Comparison of ENCODE assay signal across 8 cellular contexts in genomic region chr5:10607666-10608442, GRCh38. TPM values are rescaled to one million over a fixed set of nuclear protein-coding genes. Genes with fewer than 3 reads are reported as not detected.
A peak's percentile ranks its signal among the peaks of the same experiment; 100 is the strongest.
DNase-seq lines count a peak whose midpoint lies in the region; ATAC-seq, FAIRE-seq and TF ChIP-seq lines count a peak whose summit lies in the region.

No MANE protein-coding gene starts in this region.

- peak overlapping the region; percentile 70 for H3K27ac Mint-ChIP-seq in mesothelial cell of epicardium

- H3K4me1 ChIP-seq in K562 (replicated peaks in 1 of 2; ENCODE audit: control insufficient read depth in 2 of 2, insufficient read depth in 2 of 2, low read length in 2 of 2) (peaks cover 27 to 28% of the 10 kb centered on the region in 2 experiments), PC-3 (ENCODE audit: insufficient read depth, low read length) (no peaks in the 10 kb centered on the region)

- H3K27me3 ChIP-seq in K562 (ENCODE audit: control insufficient read depth in 2 of 2, insufficient read depth in 2 of 2, low read length in 2 of 2), result no peaks in the 10 kb centered on the region
- no peaks in the 10 kb centered on the region for H3K27me3 ChIP-seq in PC-3 (ENCODE audit: low read length)

- intact Hi-C loops in K562 (cut with micrococcal nuclease) (loop anchor here (2.0 to 10.0 kb wide), 3 partner anchors 19 to 303 kb away; partner anchors contain the start of gene CMBL), PC-3 (cut with micrococcal nuclease) (no loop called here)

- no peak for TF ChIP-seq POLR2A in K562 (conservative IDR thresholded peaks at IDR 0.05)

- H3K9me2 ChIP-seq in PC-3 (replicated peaks; ENCODE audit: low read length), result no peaks in the 10 kb centered on the region

- no peaks in the 10 kb centered on the region for H4K20me1 ChIP-seq in K562 (replicated peaks; ENCODE audit: control insufficient read depth, insufficient read depth, low read length)
- no peaks in the 10 kb centered on the region for H4K20me1 ChIP-seq in PC-3 (ENCODE audit: low read length)

- H3K27ac ChIP-seq in K562 (ENCODE audit: extremely low read depth, low read depth, low read length) (peak overlapping the region; percentile 24), PC-3 (ENCODE audit: low read length) (no peak overlapping the region)

- H3K4me3 Mint-ChIP-seq in mesothelial cell of epicardium, result no peak overlapping the region

- H3K4me2 ChIP-seq in K562 (ENCODE audit: insufficient read depth, low read length) (peak overlapping the region; percentile 63), PC-3 (ENCODE audit: low read length) (no peak overlapping the region)

- ATAC-seq in GM21576 (IDR thresholded peaks at IDR 0.05; ENCODE audit: unreplicated experiment), result peak; percentile 58
- ATAC-seq in K562, result peak; percentile 92
- no peak for ATAC-seq in PC-3

- peaks cover 17% of the 10 kb centered on the region for H3K4me1 Mint-ChIP-seq in mesothelial cell of epicardium

- H3K27me3 Mint-ChIP-seq in mesothelial cell of epicardium (ENCODE audit: low read depth), result no peaks in the 10 kb centered on the region

- H3K36me3 ChIP-seq in K562 (ENCODE audit: control insufficient read depth, insufficient read depth, low read length) (no peaks in the 10 kb centered on the region), PC-3 (ENCODE audit: low read depth, low read length) (no peaks in the 10 kb centered on the region)

- BruUV-seq in K562 (replicated peaks; lab: Mats Ljungman, UMichigan) (no TSS peak), PC-3 (replicated peaks; lab: Mats Ljungman, UMichigan) (no TSS peak)

- H3K9ac ChIP-seq in K562 (ENCODE audit: insufficient read depth in 1 of 2, low read depth in 2 of 2, low read length in 2 of 2) (peak overlapping the region; percentile 26 to 49; a peak in 3 of 4 replicates), PC-3 (ENCODE audit: low read length) (no peak overlapping the region)

- peak overlapping the region; percentile 1 for H3K4me3 ChIP-seq in GM12875 (ENCODE audit: low read depth, low read length)
- peak overlapping the region; percentile 23; the same call in 1 of the 2 replicates for H3K4me3 ChIP-seq in Jurkat, Clone E6-1 (ENCODE audit: low read length)
- no peak overlapping the region for H3K4me3 ChIP-seq in K562
- H3K4me3 ChIP-seq in PC-3 (ENCODE audit: low read length), result no peak overlapping the region

- CTCF ChIA-PET in K562 (lab: Yijun Ruan, JAX; ENCODE audit: low intra/inter-chr PET ratio), result interaction anchor here (0.6 kb wide), 1 partner anchor 12 kb away, joined by 4 read pairs; no protein-coding TSS in a partner anchor
- CTCF ChIA-PET in PC-3 (lab: Charles Lee), result no interaction called here

- peak; percentile 16; the same call in 1 of the 2 replicates for TF ChIP-seq EP300 in K562 (IDR thresholded peaks at IDR 0.05; ENCODE audit: low read length)

- POLR2A ChIA-PET in K562 (lab: Yijun Ruan, JAX) (interaction anchor here (0.7 to 2.6 kb wide), 15 partner anchors 11 to 313 kb away, joined by 3 to 13 read pairs (median 4); no protein-coding TSS in a partner anchor), PC-3 (lab: Charles Lee; ENCODE audit: unreplicated experiment) (no interaction called here)

- H3K9me3 ChIP-seq in K562 (replicated peaks; ENCODE audit: control insufficient read depth, insufficient read depth, low read depth, low read length) (no peaks in the 10 kb centered on the region), PC-3 (ENCODE audit: low read length) (no peaks in the 10 kb centered on the region)

- 27% methylated on average over 11 of the region's 14 CpGs for WGBS in K562 (ENCODE audit: insufficient coverage, low coverage, missing lambda C conversion rate)

- no peaks in the 10 kb centered on the region for H3F3A ChIP-seq in PC-3 (ENCODE audit: low read length, unreplicated experiment)

- TF ChIP-seq CTCF in GM12875 (IDR thresholded peaks at IDR 0.05; ENCODE audit: borderline replicate concordance, insufficient read depth, low read depth, low read length) (peak; percentile 33; the same call in 1 of the 2 replicates), K562 (IDR thresholded peaks at IDR 0.05 in 2 of 3, conservative IDR thresholded peaks at IDR 0.05 in 1 of 3; ENCODE audit: insufficient read depth in 2 of 3, low read depth in 1 of 3, low read length in 3 of 3) (peak; percentile 49 to 56 (median 54)), mesothelial cell of epicardium (IDR thresholded peaks at IDR 0.05; ENCODE audit: unreplicated experiment) (no peak), PC-3 (conservative IDR thresholded peaks at IDR 0.05; ENCODE audit: low read depth, low read length) (no peak)

- in situ Hi-C loops in K562 (cut with MboI), result no loop called here

- H3K36me3 Mint-ChIP-seq in mesothelial cell of epicardium, result no peaks in the 10 kb centered on the region

- TF ChIP-seq RAD21 in K562 (CRISPR knock-in tag; conservative IDR thresholded peaks at IDR 0.05 in 1 of 2, IDR thresholded peaks at IDR 0.05 in 1 of 2), result peak; percentile 58 to 68

- DNase-seq in Jurkat, Clone E6-1 (ENCODE audit: low read depth, low spot score), result no peak
- DNase-seq in K562 (ENCODE audit: extremely low read depth in 1 of 4, low spot score in 3 of 4), result peak; percentile 41 to 82 (median 54)
- DNase-seq in mesothelial cell of epicardium (ENCODE audit: low spot score in 2 of 2, unreplicated experiment in 2 of 2), result no peak
- no peak for DNase-seq in activated effector memory CD4-positive, alpha-beta T cell treated with Interleukin-2 at 50 U/mL for 16 hours
- no peak for DNase-seq in NCI-H128 (lab: John Stamatoyannopoulos, UW; ENCODE audit: unreplicated experiment)
- DNase-seq in PC-3, result no peak

- peak; percentile 85 for FAIRE-seq in K562 (lab: Jason Lieb, UNC)

- H3K9me1 ChIP-seq in K562 (ENCODE audit: control insufficient read depth, insufficient read depth, low read length), result no peaks in the 10 kb centered on the region

- peak overlapping the region; percentile 64 for H2AFZ ChIP-seq in K562 (ENCODE audit: low read depth, low read length)
- no peak overlapping the region for H2AFZ ChIP-seq in PC-3 (ENCODE audit: low read length)

- H3K79me2 ChIP-seq in K562 (ENCODE audit: control insufficient read depth, insufficient read depth, low read length) (no peaks in the 10 kb centered on the region), PC-3 (ENCODE audit: low read length) (peaks cover 2% of the 10 kb centered on the region)

- H3K9me3 Mint-ChIP-seq in mesothelial cell of epicardium, result no peaks in the 10 kb centered on the region

TF ChIP-seq in K562, 482 proteins besides CTCF, POLR2A, EP300 and RAD21 (continues in another document):
- TF ChIP-seq GTF2A2 (tag; IDR thresholded peaks at IDR 0.05) (no peak), TCF15 (CRISPR knock-in tag; IDR thresholded peaks at IDR 0.05) (0 out of 2 replicates have a peak, but pooled peaks have one; percentile 17), POLR3A (IDR thresholded peaks at IDR 0.05; ENCODE audit: borderline replicate concordance, extremely low read depth, insufficient read depth, insufficient read length) (no peak), RBM25 (IDR thresholded peaks at IDR 0.05; ENCODE audit: low read depth, low read length, severe bottlenecking) (no peak), CXXC5 (CRISPR knock-in tag; IDR thresholded peaks at IDR 0.05) (peak; percentile 81), ZNF212 (CRISPR knock-in tag; IDR thresholded peaks at IDR 0.05) (no peak), RHOXF2B (CRISPR knock-in tag; conservative IDR thresholded peaks at IDR 0.05) (no peak), MTA1 (IDR thresholded peaks at IDR 0.05; ENCODE audit: borderline replicate concordance) (no peak), PURB (CRISPR knock-in tag; IDR thresholded peaks at IDR 0.05; ENCODE audit: low read depth) (no peak), RBM22 (IDR thresholded peaks at IDR 0.05; ENCODE audit: low read depth, low read length, poor library complexity, severe bottlenecking) (no peak), ZNF707 (CRISPR knock-in tag; conservative IDR thresholded peaks at IDR 0.05) (no peak), CEBPB (tag; IDR thresholded peaks at IDR 0.05) (peak; percentile 94), SRSF9 (IDR thresholded peaks at IDR 0.05; ENCODE audit: borderline replicate concordance, low read depth, low read length) (no peak), ZNF764 (CRISPR knock-in tag; IDR thresholded peaks at IDR 0.05; ENCODE audit: low read depth) (no peak), GATA2 (CRISPR knock-in tag; IDR thresholded peaks at IDR 0.05) (no peak), YBX1 (IDR thresholded peaks at IDR 0.05) (no peak)
- TF ChIP-seq, protein P1, sequence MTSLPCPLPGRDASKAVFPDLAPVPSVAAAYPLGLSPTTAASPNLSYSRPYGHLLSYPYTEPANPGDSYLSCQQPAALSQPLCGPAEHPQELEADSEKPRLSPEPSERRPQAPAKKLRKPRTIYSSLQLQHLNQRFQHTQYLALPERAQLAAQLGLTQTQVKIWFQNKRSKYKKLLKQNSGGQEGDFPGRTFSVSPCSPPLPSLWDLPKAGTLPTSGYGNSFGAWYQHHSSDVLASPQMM (CRISPR knock-in tag; IDR thresholded peaks at IDR 0.05), result no peak

RNA-seq across cellular contexts. Expression of gene ANKRD33B, which starts 44.0 kb away (rescaled TPM):
- 6.0 TPM for polyA plus RNA-seq in Jurkat, Clone E6-1 (2012; ENCODE audit: insufficient read depth, insufficient read length)
- total RNA-seq in K562 (2011; cell fraction: chromatin; rRNA removed; ENCODE audit: low replicate concordance), result 1.3 and 1.7 TPM in 2 replicates
- 1.5 and 1.6 TPM in 2 replicates for total RNA-seq in K562 (2011; cell fraction: nucleolus; rRNA removed)
- 1.5 and 1.7 TPM in 2 replicates for total RNA-seq in K562 (2011; cell fraction: nucleoplasm; rRNA removed)
- total RNA-seq in K562 (2014; rRNA removed) (0.45 and 0.53 TPM in 2 replicates), K562 (2014; rRNA removed; fragmentation: Illumina TruSeq; extraction: Trizol) (0.38 and 0.40 TPM in 2 replicates), K562 (2015; rRNA removed; fragmentation: Illumina TruSeq; extraction: Trizol) (1.5 TPM in 2 replicates), K562 (2021) (1.3 and 1.7 TPM in 2 replicates), mesothelial cell of epicardium (3.2 to 3.8 TPM (median 3.5 TPM) in 3 replicates), PC-3 (2014; rRNA removed) (13.2 and 14.9 TPM in 2 replicates)
- polyA plus RNA-seq in K562 (2011; rRNA removed) (0.08 and 0.17 TPM in 2 replicates), K562 (2014; fragmentation: Illumina TruSeq; extraction: Trizol) (0.43 and 0.54 TPM in 2 replicates), K562 (2014; fragmentation: Nextera tagmentation; extraction: Ambion mirVana) (under 1 TPM; 0.10 to 0.17 TPM), K562 (2014; rRNA removed) (0.16 and 0.33 TPM in 2 replicates)
- 0.15 and 0.21 TPM in 2 replicates for polyA plus RNA-seq in K562 (2011; cell fraction: cytosol; rRNA removed)
- 0.24 and 0.44 TPM in 2 replicates for polyA plus RNA-seq in K562 (2011; cell fraction: nucleus; rRNA removed)
- 1.5 and 3.9 TPM in 2 replicates for polyA plus RNA-seq in K562 (2012)
- 0.36 and 0.67 TPM in 2 replicates for polyA minus RNA-seq in K562 (2011; rRNA and poly(A)+ RNA removed)
- polyA minus RNA-seq in K562 (2011; cell fraction: cytosol; rRNA and poly(A)+ RNA removed), result 0.36 and 1.2 TPM in 2 replicates
- 0.78 and 0.81 TPM in 2 replicates for polyA minus RNA-seq in K562 (2011; cell fraction: nucleus; rRNA and poly(A)+ RNA removed)

Comparison
In these comparisons a context has a peak if more than half of its experiments do, and no peak if none do; other contexts are left out.
1. H3K4me3 ChIP-seq: peak in GM12875 (single experiment) and Jurkat, Clone E6-1 (single experiment); none in K562 (single experiment) and PC-3 (single experiment).
2. CTCF ChIP-seq: peak in GM12875 (single experiment) and K562 (3 of 3); none in mesothelial cell of epicardium (single experiment) and PC-3 (single experiment).
3. DNase-seq: peak in K562 (4 of 4); none in Jurkat, Clone E6-1 (single experiment), mesothelial cell of epicardium (0 of 2), activated effector memory CD4-positive, alpha-beta T cell treated with Interleukin-2 at 50 U/mL for 16 hours (single experiment), NCI-H128 (single experiment) and PC-3 (single experiment).